Comparison of ENCODE assay signal across 21 cellular contexts in genomic region chr11:47366020-47366490, GRCh38. TPM values are rescaled to one million over a fixed set of nuclear protein-coding genes. Genes with fewer than 3 reads are reported as not detected.
"Had no signal": no experiment of that assay in that cellular context is flagged by ENCODE, and none has a peak within 500 bp of the region (broad histone marks: within the 10 kb centered on the region; RNA-seq: fewer than 3 reads in every experiment).

No MANE protein-coding gene starts in this region.

- H3K36me3 ChIP-seq: right atrium auricular region, thyroid gland had no signal

- H3K36me3 Mint-ChIP-seq: activated naive CD4-positive, alpha-beta T cell treated with anti-CD3 and anti-CD28 coated beads, Interleukin-2, amount 50 U/mL, for 24 hours; mesothelial cell of epicardium had no signal

- H3K4me3 ChIP-seq: lung, right atrium auricular region, thyroid gland had no signal

- H3K4me1 ChIP-seq: right atrium auricular region, thyroid gland had no signal

- ATAC-seq: activated CD8-positive, alpha-beta T cell treated with anti-CD3 and anti-CD28 coated beads, Interleukin-2, amount 10 ng/mL, durations not matched to agents 7 days and 5 days; activated T-cell treated with anti-CD3 and anti-CD28 coated beads, Interleukin-2, amount 50 U/mL, for 4 hours; left lobe of liver had no signal

- H3K27ac Mint-ChIP-seq: activated CD8-positive, alpha-beta T cell treated with anti-CD3 and anti-CD28 coated beads, Interleukin-2, amount 10 ng/mL, durations not matched to agents 7 days and 5 days; activated naive CD4-positive, alpha-beta T cell treated with anti-CD3 and anti-CD28 coated beads, Interleukin-2, amount 50 U/mL, for 24 hours; mesothelial cell of epicardium; nephron; progenitor cell of endocrine pancreas had no signal

- DNase-seq: activated CD4-positive, alpha-beta T cell treated with anti-CD3 and anti-CD28 coated beads for 48 hours; activated CD4-positive, CD25-positive, alpha-beta regulatory T cell; activated CD8-positive, alpha-beta memory T cell treated with anti-CD3 and anti-CD28 coated beads, Interleukin-2, amount 50 U/mL, for 4 hours; activated CD8-positive, alpha-beta T cell treated with anti-CD3 and anti-CD28 coated beads, Interleukin-2, amount 10 ng/mL, durations not matched to agents 7 days and 5 days; activated effector memory CD4-positive, alpha-beta T cell treated with anti-CD3 and anti-CD28 coated beads, Interleukin-2, amount 50 U/mL, for 16 hours; activated T-cell treated with anti-CD3 and anti-CD28 coated beads, Interleukin-2, amount 50 U/mL, for 4 hours; cerebellar nuclear complex; cortex of kidney; effector CD4-positive, alpha-beta T cell; kidney; T-helper 9 cell; thyroid gland had no signal

- H3K4me1 Mint-ChIP-seq: mesothelial cell of epicardium, nephron had no signal

- H3K4me3 Mint-ChIP-seq: activated CD8-positive, alpha-beta T cell treated with anti-CD3 and anti-CD28 coated beads, Interleukin-2, amount 10 ng/mL, durations not matched to agents 7 days and 5 days; activated naive CD4-positive, alpha-beta T cell treated with anti-CD3 and anti-CD28 coated beads, Interleukin-2, amount 50 U/mL, for 24 hours; activated T-cell treated with anti-CD3 and anti-CD28 coated beads, Interleukin-2, amount 50 U/mL, for 4 hours; mesothelial cell of epicardium; nephron had no signal

- H3K27ac ChIP-seq: right atrium auricular region, thyroid gland had no signal

- FAIRE-seq: bronchial epithelial cell, frontal cortex, kidney had no signal

- H3K27me3 ChIP-seq: right atrium auricular region, thyroid gland had no signal

- H3K9me3 ChIP-seq: right atrium auricular region, thyroid gland had no signal

- H3K9me3 Mint-ChIP-seq: activated naive CD4-positive, alpha-beta T cell treated with anti-CD3 and anti-CD28 coated beads, Interleukin-2, amount 50 U/mL, for 24 hours; activated T-cell treated with anti-CD3 and anti-CD28 coated beads, Interleukin-2, amount 50 U/mL, for 4 hours; mesothelial cell of epicardium; nephron had no signal

- H3K27me3 Mint-ChIP-seq: activated naive CD4-positive, alpha-beta T cell treated with anti-CD3 and anti-CD28 coated beads, Interleukin-2, amount 50 U/mL, for 24 hours had no signal

RNA-seq across cellular contexts. Expression of gene SPI1, which starts 12.3 kb away (rescaled TPM):
- total RNA-seq: activated CD8-positive, alpha-beta T cell treated with anti-CD3 and anti-CD28 coated beads, Interleukin-2, amount 10 ng/mL, durations not matched to agents 7 days and 5 days; bronchial epithelial cell; mesothelial cell of epicardium; progenitor cell of endocrine pancreas had no signal

RNA-seq across cellular contexts. Expression of gene MYBPC3, which starts 13.6 kb away (rescaled TPM):
- total RNA-seq: activated CD8-positive, alpha-beta T cell treated with anti-CD3 and anti-CD28 coated beads, Interleukin-2, amount 10 ng/mL, durations not matched to agents 7 days and 5 days; activated T-cell treated with anti-CD3 and anti-CD28 coated beads, Interleukin-2, amount 50 U/mL, for 4 hours; frontal cortex; mesothelial cell of epicardium; thyroid gland had no signal
